In genomic region chr2:207879536-207879935, GRCh38 we compare ENCODE assay signal across 18 cellular contexts.
DNase-seq lines count a peak whose midpoint lies in the region; ATAC-seq and TF ChIP-seq lines count a peak whose summit lies in the region.
"Had no signal": no experiment of that assay in that cellular context is flagged by ENCODE, and none has a peak within 500 bp of the region (broad histone marks: within the 10 kb centered on the region; RNA-seq: fewer than 3 reads in every experiment).

No MANE protein-coding gene starts in this region.

- DNase-seq in A673 (ENCODE audit: low spot score) (peak; percentile 21), HFFc6 (peak; percentile 75), astrocyte of the spinal cord (ENCODE audit: low read depth, low spot score) (peak; percentile 42), iris pigment epithelial cell (ENCODE audit: low read depth) (peak; percentile 10), SHP77 (lab: John Stamatoyannopoulos, UW) (no peak), activated T-cell treated with anti-CD3 and anti-CD28 coated beads for 4 hours (no peak)
- no peak for DNase-seq in activated naive CD4-positive, alpha-beta T cell treated with anti-CD3 and anti-CD28 coated beads, Interleukin-2, amount 50 U/mL, for 72 hours (ENCODE audit: low spot score in 2 of 2)
- DNase-seq: activated CD4-positive, alpha-beta T cell treated with anti-CD3 and anti-CD28 coated beads, Interleukin-2, amount 10 ng/mL, durations not matched to agents 24 days and 14 days; activated T-cell treated with anti-CD3 and anti-CD28 coated beads, Interleukin-2, amount 50 U/mL, for 1 hour; cerebellar nuclear complex; GDM1; Karpas-422; kidney glomerular epithelial cell; NCI-H1436 treated with DMSO at 0.1 percent for 48 hours; upper lobe of left lung had no signal

- H3K27ac ChIP-seq in A673 (ENCODE audit: low read depth, low read length, poor library complexity, severe bottlenecking) = no peak overlapping the region
- H3K27ac ChIP-seq: HL-60, upper lobe of left lung had no signal

- H3K27me3 ChIP-seq in A673 (replicated peaks; ENCODE audit: insufficient read depth, low read depth, low read length, poor library complexity) = no peaks in the 10 kb centered on the region
- H3K27me3 ChIP-seq: upper lobe of left lung had no signal

- TF ChIP-seq CTCF in A673 (conservative IDR thresholded peaks at IDR 0.05; ENCODE audit: low read depth, low read length) (no peak), HFFc6 (IDR thresholded peaks at IDR 0.05) (peak; percentile 22; the same call in 1 of the 2 replicates), astrocyte of the spinal cord (IDR thresholded peaks at IDR 0.05; ENCODE audit: low read depth, low read length) (no peak)

- H3K4me1 Mint-ChIP-seq in HFFc6 (ENCODE audit: low read depth) = peaks cover 25% of the 10 kb centered on the region
- H3K4me1 Mint-ChIP-seq: activated CD4-positive, alpha-beta T cell treated with anti-CD3 and anti-CD28 coated beads, Interleukin-2, amount 10 ng/mL, durations not matched to agents 24 days and 14 days had no signal

- H3K4me3 Mint-ChIP-seq in HFFc6 = peak overlapping the region; percentile 12; the same call in 1 of the 2 replicates
- H3K4me3 Mint-ChIP-seq: activated CD4-positive, alpha-beta T cell treated with anti-CD3 and anti-CD28 coated beads, Interleukin-2, amount 10 ng/mL, durations not matched to agents 24 days and 14 days; activated naive CD8-positive, alpha-beta T cell had no signal

- intact Hi-C loops in A673 (cut with micrococcal nuclease; ENCODE audit: unreplicated experiment) = no loop called here

- no TSS peak for BruUV-seq in A673 (replicated peaks; lab: Mats Ljungman, UMichigan)

- no peaks in the 10 kb centered on the region; the same call in 1 of the 2 replicates for H3K36me3 Mint-ChIP-seq in HFFc6 (ENCODE audit: low read depth)
- no peaks in the 10 kb centered on the region for H3K36me3 Mint-ChIP-seq in activated naive CD4-positive, alpha-beta T cell treated with anti-CD3 and anti-CD28 coated beads, Interleukin-2, amount 50 U/mL, for 72 hours

- POLR2A ChIA-PET in A673 (lab: Charles Lee; ENCODE audit: low non-redundant PET) = interaction anchor here (1.2 kb wide), 1 partner anchor 17 kb away, joined by 3 read pairs; no protein-coding TSS in a partner anchor

- no peaks in the 10 kb centered on the region for H3K27me3 Mint-ChIP-seq in HFFc6 (ENCODE audit: insufficient read depth)
- H3K27me3 Mint-ChIP-seq: activated naive CD8-positive, alpha-beta T cell had no signal

- H3K36me3 ChIP-seq in A673 (ENCODE audit: insufficient read depth, low read length, poor library complexity, severe bottlenecking) = no peaks in the 10 kb centered on the region
- H3K36me3 ChIP-seq: upper lobe of left lung had no signal

- CTCF ChIA-PET in A673 (lab: Charles Lee) = no interaction called here

- peak overlapping the region; percentile 72 for H3K27ac Mint-ChIP-seq in HFFc6
- H3K27ac Mint-ChIP-seq in activated naive CD4-positive, alpha-beta T cell treated with anti-CD3 and anti-CD28 coated beads, Interleukin-2, amount 50 U/mL, for 72 hours = no peak overlapping the region
- H3K27ac Mint-ChIP-seq: activated CD4-positive, alpha-beta T cell treated with anti-CD3 and anti-CD28 coated beads, Interleukin-2, amount 10 ng/mL, durations not matched to agents 24 days and 14 days; activated naive CD8-positive, alpha-beta T cell had no signal

- H3K4me1 ChIP-seq in A673 (ENCODE audit: insufficient read depth, low read length, poor library complexity, severe bottlenecking) = peaks cover 9% of the 10 kb centered on the region

- H3K9me3 Mint-ChIP-seq in HFFc6 = no peaks in the 10 kb centered on the region
- H3K9me3 Mint-ChIP-seq in activated naive CD4-positive, alpha-beta T cell treated with anti-CD3 and anti-CD28 coated beads, Interleukin-2, amount 50 U/mL, for 72 hours = no peaks in the 10 kb centered on the region
- H3K9me3 Mint-ChIP-seq: activated CD4-positive, alpha-beta T cell treated with anti-CD3 and anti-CD28 coated beads, Interleukin-2, amount 10 ng/mL, durations not matched to agents 24 days and 14 days had no signal

- in situ Hi-C loops in astrocyte of the spinal cord (cut with HindIII; ENCODE audit: low sequenced_read_pairs) = no loop called here

- ATAC-seq in activated naive CD4-positive, alpha-beta T cell treated with anti-CD3 and anti-CD28 coated beads, Interleukin-2, amount 50 U/mL, for 72 hours = no peak
- no peak for ATAC-seq in HG03439 (IDR thresholded peaks at IDR 0.05; ENCODE audit: unreplicated experiment)

- H3K9me3 ChIP-seq in A673 (ENCODE audit: low read depth, low read length, poor library complexity, severe bottlenecking) = no peaks in the 10 kb centered on the region
- H3K9me3 ChIP-seq: upper lobe of left lung had no signal

- no peak overlapping the region for H3K4me3 ChIP-seq in A673 (ENCODE audit: low read depth, low read length, poor library complexity, severe bottlenecking)
- no peak overlapping the region for H3K4me3 ChIP-seq in astrocyte of the spinal cord (ENCODE audit: low read depth, low read length)
- H3K4me3 ChIP-seq: upper lobe of left lung had no signal

Comparison
In these comparisons a context has a peak if more than half of its experiments do, and no peak if none do; other contexts are left out.
1. DNase-seq: peak in A673 (single experiment), HFFc6 (single experiment), astrocyte of the spinal cord (single experiment) and iris pigment epithelial cell (single experiment); none in SHP77 (0 of 2), activated naive CD4-positive, alpha-beta T cell treated with anti-CD3 and anti-CD28 coated beads, Interleukin-2, amount 50 U/mL, for 72 hours (0 of 2) and activated T-cell treated with anti-CD3 and anti-CD28 coated beads for 4 hours (single experiment).